ENCODE assay signal across 1 cellular context in genomic region chr5:2223303-2223702, GRCh38.
TF ChIP-seq lines count a peak whose summit lies in the region.

No MANE protein-coding gene starts in this region.

TF ChIP-seq in GM23338, 12 proteins besides CTCF, POLR2A, EP300 and RAD21:
- TF ChIP-seq ZNF462 (CRISPR knock-in tag; IDR thresholded peaks at IDR 0.05): no peak
- no peak for TF ChIP-seq POLR2AphosphoS5 (IDR thresholded peaks at IDR 0.05; ENCODE audit: low read depth)
- no peak for TF ChIP-seq ZNF331 (CRISPR knock-in tag; IDR thresholded peaks at IDR 0.05; ENCODE audit: low read depth)
- TF ChIP-seq ZNF114 (CRISPR knock-in tag; IDR thresholded peaks at IDR 0.05): no peak
- TF ChIP-seq ETS1 (IDR thresholded peaks at IDR 0.05): no peak
- TF ChIP-seq STAT1 (IDR thresholded peaks at IDR 0.05; ENCODE audit: unreplicated experiment): no peak
- no peak for TF ChIP-seq EZH2phosphoT487 (IDR thresholded peaks at IDR 0.05; ENCODE audit: unreplicated experiment)
- no peak for TF ChIP-seq NANOG (IDR thresholded peaks at IDR 0.05; ENCODE audit: borderline replicate concordance)
- no peak for TF ChIP-seq EZH2 (IDR thresholded peaks at IDR 0.05; ENCODE audit: low read depth, unreplicated experiment)
- no peak for TF ChIP-seq JUNB (IDR thresholded peaks at IDR 0.05; ENCODE audit: unreplicated experiment)
- TF ChIP-seq CREB1 (CRISPR knock-in tag; IDR thresholded peaks at IDR 0.05; ENCODE audit: low read depth): no peak
- no peak for TF ChIP-seq REST (IDR thresholded peaks at IDR 0.05; ENCODE audit: unreplicated experiment)
